11 cellular contexts compared by ENCODE assay signal in the genomic region with DNA sequence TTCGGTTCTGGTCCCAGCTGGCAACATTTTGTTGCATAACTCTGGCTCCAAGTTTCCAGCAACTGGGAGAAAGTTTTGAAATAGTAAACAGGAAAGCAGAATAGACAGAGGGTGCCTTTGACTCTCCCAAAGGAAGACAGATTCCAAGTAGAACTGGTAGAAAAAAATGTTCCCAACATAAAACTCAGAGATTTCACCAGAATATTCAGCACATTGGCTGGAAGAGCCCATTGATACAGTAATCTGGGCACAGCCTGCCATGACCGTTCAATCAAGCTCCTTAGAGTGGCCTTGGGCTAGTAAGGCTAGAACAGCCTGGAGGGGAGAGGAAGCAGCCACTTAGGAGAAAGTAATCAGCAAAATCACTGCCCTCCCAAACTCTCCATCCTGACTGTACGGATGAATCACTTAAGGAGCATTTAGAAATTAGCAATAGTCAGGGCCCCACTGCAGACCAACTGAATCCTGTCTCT.
DNase-seq lines count a peak whose midpoint lies in the region; ATAC-seq and TF ChIP-seq lines count a peak whose summit lies in the region.
"Had no signal": no experiment of that assay in that cellular context is flagged by ENCODE, and none has a peak within 500 bp of the region (broad histone marks: within the 10 kb centered on the region; RNA-seq: fewer than 3 reads in every experiment).

No MANE protein-coding gene starts in this region.

- H3K9me3 ChIP-seq in adrenal gland (replicated peaks in 1 of 3) (no peaks in the 10 kb centered on the region), gastroesophageal sphincter (no peaks in the 10 kb centered on the region), psoas muscle (no peaks in the 10 kb centered on the region)

- TF ChIP-seq EP300 in gastroesophageal sphincter (IDR thresholded peaks at IDR 0.05) = no peak

- H3K36me3 ChIP-seq in adrenal gland (replicated peaks in 1 of 2) (no peaks in the 10 kb centered on the region), gastroesophageal sphincter (no peaks in the 10 kb centered on the region), psoas muscle (ENCODE audit: insufficient read depth in 1 of 2, low read depth in 1 of 2) (no peaks in the 10 kb centered on the region), H7 (replicated peaks; ENCODE audit: control insufficient read depth, insufficient read depth, low read length) (no peaks in the 10 kb centered on the region)

- no peaks in the 10 kb centered on the region for H3K27me3 ChIP-seq in adrenal gland
- H3K27me3 ChIP-seq in gastroesophageal sphincter = no peaks in the 10 kb centered on the region
- H3K27me3 ChIP-seq in psoas muscle (ENCODE audit: insufficient read depth in 3 of 3, low read length in 2 of 3) = no peaks in the 10 kb centered on the region
- no peaks in the 10 kb centered on the region for H3K27me3 ChIP-seq in H7 (ENCODE audit: control insufficient read depth, insufficient read depth, low read length)

- TF ChIP-seq POLR2A in adrenal gland (IDR thresholded peaks at IDR 0.05) (no peak), gastroesophageal sphincter (IDR thresholded peaks at IDR 0.05) (no peak)

- H3K4me1 ChIP-seq in adrenal gland (replicated peaks in 1 of 2) (peaks cover 11 to 12% of the 10 kb centered on the region in 2 donors), gastroesophageal sphincter (peaks cover 3 to 49% (median 23%) of the 10 kb centered on the region in 3 donors), psoas muscle (peaks cover 9% of the 10 kb centered on the region)

- TF ChIP-seq CTCF in AG10803 (conservative IDR thresholded peaks at IDR 0.05; ENCODE audit: low read length) = no peak
- no peak for TF ChIP-seq CTCF in adrenal gland (IDR thresholded peaks at IDR 0.05)
- TF ChIP-seq CTCF in gastroesophageal sphincter (IDR thresholded peaks at IDR 0.05) = no peak
- no peak for TF ChIP-seq CTCF in psoas muscle (IDR thresholded peaks at IDR 0.05)

- no peak overlapping the region for H3K4me3 ChIP-seq in AG10803 (ENCODE audit: low read length)
- H3K4me3 ChIP-seq in adrenal gland = no peak overlapping the region
- no peak overlapping the region for H3K4me3 ChIP-seq in gastroesophageal sphincter
- H3K4me3 ChIP-seq in psoas muscle = no peak overlapping the region
- no peak overlapping the region for H3K4me3 ChIP-seq in H7 (ENCODE audit: insufficient read depth, low read depth, low read length)

- ATAC-seq in gastroesophageal sphincter (peak; percentile 83), psoas muscle (peak in 3 of 4 donors; percentile 44 to 78 (median 77))
- ATAC-seq: left colon had no signal

- peak; percentile 87 for DNase-seq in AG10803 (ENCODE audit: low read depth)
- DNase-seq in adrenal gland = peak in 3 of 7 donors; percentile 30 to 54 (median 53)
- no peak for DNase-seq in psoas muscle
- DNase-seq in H7 = no peak
- no peak for DNase-seq in CD1c-positive myeloid dendritic cell (ENCODE audit: extremely low spot score)
- DNase-seq in NK-92 treated with Interleukin-12 subunit alpha and Interleukin-12 subunit beta, amount 100 ng/mL, for 24 hours (lab: John Stamatoyannopoulos, UW) = no peak
- DNase-seq in HUDEP-2 (lab: John Stamatoyannopoulos, UW; ENCODE audit: unreplicated experiment in 76 of 76) = no peak
- DNase-seq: activated T-cell treated with anti-CD3 and anti-CD28 coated beads for 4 hours, KG1, left colon had no signal

- WGBS in adrenal gland, 4 donors = 38 to 49% (median 42%) methylated on average over 3 of the region's 3 CpGs
- 60% methylated on average over 2 to 3 of the region's 3 CpGs for WGBS in gastroesophageal sphincter (ENCODE audit: low coverage in 1 of 2), 2 donors
- WGBS in psoas muscle, 3 donors = 16 to 23% (median 23%) methylated on average over 3 of the region's 3 CpGs

- intact Hi-C loops in adrenal gland (cut with DNase I) (no loop called here), psoas muscle (cut with DNase I) (no loop called here)

- peak overlapping the region in 3 of 5 donors; percentile 1 to 74 (median 57) for H3K27ac ChIP-seq in adrenal gland
- H3K27ac ChIP-seq in gastroesophageal sphincter = peak overlapping the region; percentile 21 to 80 (median 67)
- peak overlapping the region; percentile 60 for H3K27ac ChIP-seq in psoas muscle
